Comparison of ENCODE assay signal across 1 cellular context in the genomic region with DNA sequence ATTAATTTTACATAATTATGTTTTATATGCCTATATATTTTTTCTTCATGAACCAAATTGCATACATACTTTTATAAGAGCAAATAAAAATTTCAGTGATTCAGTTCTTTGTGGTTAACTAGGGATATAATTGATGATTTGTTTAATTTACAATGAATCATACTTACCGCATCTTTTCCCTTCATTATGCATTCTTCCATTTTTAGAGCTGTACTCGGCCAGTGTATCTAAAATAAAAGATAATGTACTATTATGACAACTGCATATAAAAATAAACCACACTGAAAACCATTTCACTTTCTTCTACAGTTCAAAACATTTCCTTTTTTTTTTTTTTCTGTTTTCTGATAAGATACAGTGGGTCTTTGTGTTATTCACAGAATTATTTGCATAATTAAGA.
TF ChIP-seq lines count a peak whose summit lies in the region.

No MANE protein-coding gene starts in this region.

TF ChIP-seq in GM23338, 12 proteins besides CTCF, POLR2A, EP300 and RAD21 (continued from another document):
- TF ChIP-seq ZNF462 (CRISPR knock-in tag; IDR thresholded peaks at IDR 0.05) (no peak), POLR2AphosphoS5 (IDR thresholded peaks at IDR 0.05; ENCODE audit: low read depth) (no peak), EZH2phosphoT487 (IDR thresholded peaks at IDR 0.05; ENCODE audit: unreplicated experiment) (no peak), CREB1 (CRISPR knock-in tag; IDR thresholded peaks at IDR 0.05; ENCODE audit: low read depth) (no peak), ZNF114 (CRISPR knock-in tag; IDR thresholded peaks at IDR 0.05) (no peak), STAT1 (IDR thresholded peaks at IDR 0.05; ENCODE audit: unreplicated experiment) (no peak), ETS1 (IDR thresholded peaks at IDR 0.05) (no peak), ZNF331 (CRISPR knock-in tag; IDR thresholded peaks at IDR 0.05; ENCODE audit: low read depth) (no peak), EZH2 (IDR thresholded peaks at IDR 0.05; ENCODE audit: low read depth, unreplicated experiment) (no peak), NANOG (IDR thresholded peaks at IDR 0.05; ENCODE audit: borderline replicate concordance) (no peak)
- TF ChIP-seq, protein P1, sequence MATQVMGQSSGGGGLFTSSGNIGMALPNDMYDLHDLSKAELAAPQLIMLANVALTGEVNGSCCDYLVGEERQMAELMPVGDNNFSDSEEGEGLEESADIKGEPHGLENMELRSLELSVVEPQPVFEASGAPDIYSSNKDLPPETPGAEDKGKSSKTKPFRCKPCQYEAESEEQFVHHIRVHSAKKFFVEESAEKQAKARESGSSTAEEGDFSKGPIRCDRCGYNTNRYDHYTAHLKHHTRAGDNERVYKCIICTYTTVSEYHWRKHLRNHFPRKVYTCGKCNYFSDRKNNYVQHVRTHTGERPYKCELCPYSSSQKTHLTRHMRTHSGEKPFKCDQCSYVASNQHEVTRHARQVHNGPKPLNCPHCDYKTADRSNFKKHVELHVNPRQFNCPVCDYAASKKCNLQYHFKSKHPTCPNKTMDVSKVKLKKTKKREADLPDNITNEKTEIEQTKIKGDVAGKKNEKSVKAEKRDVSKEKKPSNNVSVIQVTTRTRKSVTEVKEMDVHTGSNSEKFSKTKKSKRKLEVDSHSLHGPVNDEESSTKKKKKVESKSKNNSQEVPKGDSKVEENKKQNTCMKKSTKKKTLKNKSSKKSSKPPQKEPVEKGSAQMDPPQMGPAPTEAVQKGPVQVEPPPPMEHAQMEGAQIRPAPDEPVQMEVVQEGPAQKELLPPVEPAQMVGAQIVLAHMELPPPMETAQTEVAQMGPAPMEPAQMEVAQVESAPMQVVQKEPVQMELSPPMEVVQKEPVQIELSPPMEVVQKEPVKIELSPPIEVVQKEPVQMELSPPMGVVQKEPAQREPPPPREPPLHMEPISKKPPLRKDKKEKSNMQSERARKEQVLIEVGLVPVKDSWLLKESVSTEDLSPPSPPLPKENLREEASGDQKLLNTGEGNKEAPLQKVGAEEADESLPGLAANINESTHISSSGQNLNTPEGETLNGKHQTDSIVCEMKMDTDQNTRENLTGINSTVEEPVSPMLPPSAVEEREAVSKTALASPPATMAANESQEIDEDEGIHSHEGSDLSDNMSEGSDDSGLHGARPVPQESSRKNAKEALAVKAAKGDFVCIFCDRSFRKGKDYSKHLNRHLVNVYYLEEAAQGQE (IDR thresholded peaks at IDR 0.05; ENCODE audit: unreplicated experiment): no peak
TF ChIP-seq in GM23338: peak in this region for 0.
